In genomic region chr1:118788372-118788955, GRCh38 we compare ENCODE assay signal across 11 cellular contexts.
DNase-seq lines count a peak whose midpoint lies in the region; ATAC-seq and TF ChIP-seq lines count a peak whose summit lies in the region.
"Had no signal": no experiment of that assay in that cellular context is flagged by ENCODE, and none has a peak within 500 bp of the region (broad histone marks: within the 10 kb centered on the region; RNA-seq: fewer than 3 reads in every experiment).

No MANE protein-coding gene starts in this region.

- no peaks in the 10 kb centered on the region for H3K36me3 ChIP-seq in SJCRH30

- DNase-seq in COR-L47 (lab: John Stamatoyannopoulos, UW) (peak; percentile 87), LNCaP clone FGC (ENCODE audit: low read depth) (peak; percentile 62), SJCRH30 (peak; percentile 96 to 98), kidney glomerular epithelial cell (lab: John Stamatoyannopoulos, UW) (peak; percentile 93), activated gamma-delta T cell (lab: John Stamatoyannopoulos, UW) (no peak), SKM-1 treated with dmso at 0.1 percent for 144 hours (lab: John Stamatoyannopoulos, UW; ENCODE audit: unreplicated experiment) (no peak)
- DNase-seq: activated naive CD4-positive, alpha-beta T cell; CD8-positive, alpha-beta T cell; retina had no signal

- no peak for TF ChIP-seq CTCF in LNCaP clone FGC (IDR thresholded peaks at IDR 0.05; ENCODE audit: control insufficient read depth, extremely low read depth, insufficient read depth)

- H3K27me3 ChIP-seq in SJCRH30, result no peaks in the 10 kb centered on the region

- peak overlapping the region; percentile 73 for H3K27ac ChIP-seq in SJCRH30

- H3K9me3 ChIP-seq in SJCRH30 (replicated peaks), result no peaks in the 10 kb centered on the region

- peaks cover 36% of the 10 kb centered on the region for H3K4me1 ChIP-seq in SJCRH30

- H3K4me3 ChIP-seq in LNCaP clone FGC (ENCODE audit: low read depth, low read length) (no peak overlapping the region), SJCRH30 (0 out of 2 replicates have a peak overlapping the region, but pooled peaks have one; percentile 10)

- ATAC-seq in GM21360 (IDR thresholded peaks at IDR 0.05; ENCODE audit: unreplicated experiment) (no peak), GM19455 (IDR thresholded peaks at IDR 0.05; ENCODE audit: unreplicated experiment) (no peak)
- ATAC-seq: CD8-positive, alpha-beta T cell had no signal

Comparison
In these comparisons a context has a peak if more than half of its experiments do, and no peak if none do; other contexts are left out.
1. DNase-seq: peak in COR-L47 (single experiment), LNCaP clone FGC (single experiment), SJCRH30 (2 of 2) and kidney glomerular epithelial cell (single experiment); none in activated gamma-delta T cell (single experiment) and SKM-1 treated with dmso at 0.1 percent for 144 hours (single experiment).